Comparison of ENCODE assay signal across 12 cellular contexts in genomic region chr1:13766906-13767564, GRCh38.
DNase-seq lines count a peak whose midpoint lies in the region; ATAC-seq and TF ChIP-seq lines count a peak whose summit lies in the region.
"Had no signal": no experiment of that assay in that cellular context is flagged by ENCODE, and none has a peak within 500 bp of the region (broad histone marks: within the 10 kb centered on the region; RNA-seq: fewer than 3 reads in every experiment).

No MANE protein-coding gene starts in this region.

- no peak overlapping the region for H3K4me3 ChIP-seq in BJ (ENCODE audit: low read depth, low read length)
- H3K4me3 ChIP-seq in cardiac fibroblast (replicated peaks in 1 of 2; ENCODE audit: low read depth in 2 of 2, low read length in 2 of 2), result no peak overlapping the region
- no peak overlapping the region for H3K4me3 ChIP-seq in osteoblast (ENCODE audit: insufficient read depth, low read length)
- H3K4me3 ChIP-seq: left ventricle myocardium inferior, Peyer's patch had no signal

- DNase-seq in BJ (ENCODE audit: low read depth), result peak; percentile 84
- DNase-seq in HT1080 (ENCODE audit: low read depth), result peak; percentile 71
- peak; percentile 38 to 62 for DNase-seq in cardiac fibroblast (ENCODE audit: low read depth in 2 of 2)
- peak; percentile 93 for DNase-seq in osteoblast (ENCODE audit: insufficient read length, low spot score, missing footprints)
- DNase-seq in endothelial cell (ENCODE audit: low spot score), result no peak
- no peak for DNase-seq in SK-N-DZ (ENCODE audit: low spot score)
- DNase-seq in iPS-NIHi11 (ENCODE audit: low spot score), result no peak
- DNase-seq: Karpas-422, left ventricle myocardium inferior, Peyer's patch had no signal

- H3K4me2 ChIP-seq in osteoblast (ENCODE audit: insufficient read depth, low read length), result peak overlapping the region; percentile 41

- ATAC-seq in HG02571 (IDR thresholded peaks at IDR 0.05; ENCODE audit: unreplicated experiment), result no peak

- H3K36me3 Mint-ChIP-seq in endothelial cell (ENCODE audit: low read depth, unreplicated experiment), result no peaks in the 10 kb centered on the region

- H3K4me1 Mint-ChIP-seq in endothelial cell (ENCODE audit: unreplicated experiment), result peaks cover 2% of the 10 kb centered on the region

- no peak overlapping the region for H3K27ac Mint-ChIP-seq in endothelial cell (ENCODE audit: unreplicated experiment)

- H4K20me1 ChIP-seq in osteoblast (ENCODE audit: insufficient read depth, low read length), result peaks cover 66% of the 10 kb centered on the region

- H3K27me3 Mint-ChIP-seq in endothelial cell (ENCODE audit: unreplicated experiment), result no peaks in the 10 kb centered on the region
- H3K27me3 Mint-ChIP-seq: central memory CD8-positive, alpha-beta T cell had no signal

- H3K4me3 Mint-ChIP-seq in endothelial cell (ENCODE audit: unreplicated experiment), result no peak overlapping the region
- H3K4me3 Mint-ChIP-seq: central memory CD8-positive, alpha-beta T cell had no signal

- POLR2A ChIA-PET in BJ (lab: Charles Lee), result no interaction called here

- no peak overlapping the region for H2AFZ ChIP-seq in osteoblast (ENCODE audit: low read length)

- peaks cover 26% of the 10 kb centered on the region for H3K4me1 ChIP-seq in osteoblast (ENCODE audit: insufficient read depth, low read length)

- H3K9me3 Mint-ChIP-seq in endothelial cell (ENCODE audit: unreplicated experiment), result no peaks in the 10 kb centered on the region
- H3K9me3 Mint-ChIP-seq: central memory CD8-positive, alpha-beta T cell had no signal

- H3K27ac ChIP-seq in osteoblast (ENCODE audit: low read depth, low read length), result peak overlapping the region; percentile 64
- H3K27ac ChIP-seq: left ventricle myocardium inferior, Peyer's patch had no signal

- CTCF ChIA-PET in BJ (lab: Yijun Ruan, JAX), result interaction anchor here (1.1 kb wide), 1 partner anchor 15 kb away, joined by 4 read pairs; no protein-coding TSS in a partner anchor

- H3K27me3 ChIP-seq in BJ (ENCODE audit: control insufficient read depth, insufficient read depth, low read length) (no peaks in the 10 kb centered on the region), osteoblast (ENCODE audit: insufficient read depth, low read length) (no peaks in the 10 kb centered on the region)
- H3K27me3 ChIP-seq: Peyer's patch had no signal

- H3K79me2 ChIP-seq in osteoblast (ENCODE audit: insufficient read depth, low read length), result peaks cover 88% of the 10 kb centered on the region

- no peaks in the 10 kb centered on the region for H3K9me3 ChIP-seq in osteoblast (ENCODE audit: low read depth, low read length)
- H3K9me3 ChIP-seq: left ventricle myocardium inferior, Peyer's patch had no signal

- H3K36me3 ChIP-seq in BJ (ENCODE audit: control insufficient read depth, insufficient read depth, low read length), result no peaks in the 10 kb centered on the region
- no peaks in the 10 kb centered on the region for H3K36me3 ChIP-seq in osteoblast (ENCODE audit: insufficient read depth, low read length)
- H3K36me3 ChIP-seq: left ventricle myocardium inferior, Peyer's patch had no signal

- no peak for TF ChIP-seq CTCF in BJ (IDR thresholded peaks at IDR 0.05; ENCODE audit: insufficient read depth, low read depth, low read length)
- TF ChIP-seq CTCF in cardiac fibroblast (IDR thresholded peaks at IDR 0.05; ENCODE audit: low read depth, low read length), result no peak
- no peak for TF ChIP-seq CTCF in osteoblast (IDR thresholded peaks at IDR 0.05; ENCODE audit: extremely low read depth, low read depth, low read length)
- TF ChIP-seq CTCF in endothelial cell (IDR thresholded peaks at IDR 0.05; ENCODE audit: unreplicated experiment), result no peak

Comparison
In these comparisons a context has a peak if more than half of its experiments do, and no peak if none do; other contexts are left out.
1. DNase-seq: peak in BJ (single experiment), HT1080 (single experiment), cardiac fibroblast (2 of 2) and osteoblast (single experiment); none in endothelial cell (single experiment), SK-N-DZ (single experiment) and iPS-NIHi11 (single experiment).